In genomic region chr6:10556496-10557391, GRCh38 we compare ENCODE assay signal across 1 cellular context.
TF ChIP-seq lines count a peak whose summit lies in the region.

No MANE protein-coding gene starts in this region.

TF ChIP-seq in WTC11, 78 proteins besides CTCF, POLR2A, EP300 and RAD21 (continued from another document):
- TF ChIP-seq ZNF532 (CRISPR knock-in tag; IDR thresholded peaks at IDR 0.05; ENCODE audit: borderline replicate concordance) (no peak), IRF2 (CRISPR knock-in tag; IDR thresholded peaks at IDR 0.05; ENCODE audit: borderline replicate concordance, low read depth) (no peak), ZSCAN18 (CRISPR knock-in tag; IDR thresholded peaks at IDR 0.05) (no peak), JUN (CRISPR knock-in tag; IDR thresholded peaks at IDR 0.05) (no peak), ATF1 (CRISPR knock-in tag; IDR thresholded peaks at IDR 0.05) (no peak), MAX (CRISPR knock-in tag; IDR thresholded peaks at IDR 0.05) (no peak), STAT6 (CRISPR knock-in tag; conservative IDR thresholded peaks at IDR 0.05; ENCODE audit: low read depth) (no peak), NFE2L1 (CRISPR knock-in tag; IDR thresholded peaks at IDR 0.05) (no peak), TP53 (CRISPR knock-in tag; IDR thresholded peaks at IDR 0.05) (no peak), ZNF317 (CRISPR knock-in tag; IDR thresholded peaks at IDR 0.05; ENCODE audit: borderline replicate concordance, low read depth) (no peak), ZMAT4 (CRISPR knock-in tag; IDR thresholded peaks at IDR 0.05) (no peak), E2F4 (CRISPR knock-in tag; IDR thresholded peaks at IDR 0.05; ENCODE audit: borderline replicate concordance, low read depth) (no peak), ZNF263 (CRISPR knock-in tag; IDR thresholded peaks at IDR 0.05; ENCODE audit: low read depth) (no peak), ZBTB43 (CRISPR knock-in tag; IDR thresholded peaks at IDR 0.05) (no peak), ZNF396 (CRISPR knock-in tag; IDR thresholded peaks at IDR 0.05; ENCODE audit: borderline replicate concordance) (no peak), FOXK1 (CRISPR knock-in tag; IDR thresholded peaks at IDR 0.05) (no peak), ATF2 (CRISPR knock-in tag; IDR thresholded peaks at IDR 0.05; ENCODE audit: borderline replicate concordance, low read depth) (no peak), NFATC4 (CRISPR knock-in tag; IDR thresholded peaks at IDR 0.05) (no peak)
TF ChIP-seq in WTC11: peak in this region for 0.
